Comparison of ENCODE assay signal across 14 cellular contexts in genomic region chr10:93947055-93947454, GRCh38. TPM values are rescaled to one million over a fixed set of nuclear protein-coding genes. Genes with fewer than 3 reads are reported as not detected.
DNase-seq lines count a peak whose midpoint lies in the region; ATAC-seq and TF ChIP-seq lines count a peak whose summit lies in the region.
"Had no signal": no experiment of that assay in that cellular context is flagged by ENCODE, and none has a peak within 500 bp of the region (broad histone marks: within the 10 kb centered on the region; RNA-seq: fewer than 3 reads in every experiment).

No MANE protein-coding gene starts in this region.

- H3K36me3 Mint-ChIP-seq in activated T-cell treated with anti-CD3 and anti-CD28 coated beads, Interleukin-2, amount 50 U/mL, for 4 hours (ENCODE audit: insufficient read depth) = no peaks in the 10 kb centered on the region
- no peaks in the 10 kb centered on the region for H3K36me3 Mint-ChIP-seq in CD14-positive monocyte
- H3K36me3 Mint-ChIP-seq in activated CD4-positive, alpha-beta memory T cell treated with anti-CD3 and anti-CD28 coated beads, Interleukin-2, amount 10 ng/mL, durations not matched to agents 7 days and 5 days (ENCODE audit: low read depth) = no peaks in the 10 kb centered on the region

- H3K4me3 ChIP-seq in HFF-Myc (replicated peaks; ENCODE audit: low read depth, low read length) (no peak overlapping the region), kidney epithelial cell (ENCODE audit: low read depth, low read length) (no peak overlapping the region), thoracic aorta (no peak overlapping the region)
- H3K4me3 ChIP-seq: dorsolateral prefrontal cortex had no signal

- CTCF ChIA-PET in activated CD4-positive, alpha-beta memory T cell treated with anti-CD3 and anti-CD28 coated beads, Interleukin-2, amount 10 ng/mL, durations not matched to agents 7 days and 5 days (lab: Charles Lee) = no interaction called here

- intact Hi-C loops in CD14-positive monocyte (cut with micrococcal nuclease) = no loop called here

- no peaks in the 10 kb centered on the region for H3K9me3 ChIP-seq in thoracic aorta

- TF ChIP-seq CTCF in HFF-Myc (IDR thresholded peaks at IDR 0.05; ENCODE audit: low read depth, low read length, missing control alignments) = no peak
- TF ChIP-seq CTCF in kidney epithelial cell (IDR thresholded peaks at IDR 0.05; ENCODE audit: insufficient read depth, low read length, poor library complexity, severe bottlenecking) = no peak
- TF ChIP-seq CTCF in thoracic aorta (IDR thresholded peaks at IDR 0.05) = no peak
- no peak for TF ChIP-seq CTCF in CD14-positive monocyte (IDR thresholded peaks at IDR 0.05)

- H3K4me1 Mint-ChIP-seq in activated T-cell treated with anti-CD3 and anti-CD28 coated beads, Interleukin-2, amount 50 U/mL, for 4 hours (ENCODE audit: low read depth) = no peaks in the 10 kb centered on the region
- no peaks in the 10 kb centered on the region for H3K4me1 Mint-ChIP-seq in CD14-positive monocyte
- no peaks in the 10 kb centered on the region for H3K4me1 Mint-ChIP-seq in activated CD4-positive, alpha-beta memory T cell treated with anti-CD3 and anti-CD28 coated beads, Interleukin-2, amount 10 ng/mL, durations not matched to agents 7 days and 5 days
- H3K4me1 Mint-ChIP-seq: activated B cell treated with CpG ODN at 0.5 μM for 24 hours had no signal

- no peak overlapping the region for H3K27ac Mint-ChIP-seq in CD14-positive monocyte
- no peak overlapping the region for H3K27ac Mint-ChIP-seq in activated CD4-positive, alpha-beta memory T cell treated with anti-CD3 and anti-CD28 coated beads, Interleukin-2, amount 10 ng/mL, durations not matched to agents 7 days and 5 days
- H3K27ac Mint-ChIP-seq: activated B cell treated with CpG ODN at 0.5 μM for 24 hours had no signal

- H3K4me3 Mint-ChIP-seq in activated T-cell treated with anti-CD3 and anti-CD28 coated beads, Interleukin-2, amount 50 U/mL, for 4 hours = no peak overlapping the region
- H3K4me3 Mint-ChIP-seq in CD14-positive monocyte = no peak overlapping the region
- no peak overlapping the region for H3K4me3 Mint-ChIP-seq in activated CD4-positive, alpha-beta memory T cell treated with anti-CD3 and anti-CD28 coated beads, Interleukin-2, amount 10 ng/mL, durations not matched to agents 7 days and 5 days
- H3K4me3 Mint-ChIP-seq: activated B cell treated with CpG ODN at 0.5 μM for 24 hours had no signal

- no peaks in the 10 kb centered on the region for H3K27me3 Mint-ChIP-seq in activated T-cell treated with anti-CD3 and anti-CD28 coated beads, Interleukin-2, amount 50 U/mL, for 4 hours (ENCODE audit: low read depth)
- H3K27me3 Mint-ChIP-seq in CD14-positive monocyte (ENCODE audit: low read depth in 3 of 3) = peaks cover 0 to 4% (median 0%) of the 10 kb centered on the region in 3 donors
- H3K27me3 Mint-ChIP-seq in activated CD4-positive, alpha-beta memory T cell treated with anti-CD3 and anti-CD28 coated beads, Interleukin-2, amount 10 ng/mL, durations not matched to agents 7 days and 5 days = no peaks in the 10 kb centered on the region
- H3K27me3 Mint-ChIP-seq: activated B cell treated with CpG ODN at 0.5 μM for 24 hours had no signal

- H3K27me3 ChIP-seq in kidney epithelial cell (ENCODE audit: control insufficient read depth, insufficient read depth, low read length) (no peaks in the 10 kb centered on the region), thoracic aorta (replicated peaks; ENCODE audit: insufficient read depth) (no peaks in the 10 kb centered on the region)
- H3K27me3 ChIP-seq: dorsolateral prefrontal cortex had no signal

- POLR2A ChIA-PET in activated CD4-positive, alpha-beta memory T cell treated with anti-CD3 and anti-CD28 coated beads, Interleukin-2, amount 10 ng/mL, durations not matched to agents 7 days and 5 days (lab: Charles Lee) = no interaction called here

- ATAC-seq in thoracic aorta (ENCODE audit: insufficient number of reproducible peaks, low FRiP score, low read depth) (peak; percentile 15), HG03457 (IDR thresholded peaks at IDR 0.05; ENCODE audit: unreplicated experiment) (no peak)
- ATAC-seq in activated T-cell treated with anti-CD3 and anti-CD28 coated beads, Interleukin-2, amount 50 U/mL, for 4 hours = no peak

- H3K4me1 ChIP-seq in thoracic aorta (ENCODE audit: control insufficient read depth in 1 of 2, low read depth in 2 of 2) = peaks cover 11 to 22% of the 10 kb centered on the region in 2 donors

- DNase-seq in HFF-Myc (ENCODE audit: extremely low read depth, low read depth) (peak; percentile 54), brain pericyte (ENCODE audit: low read depth, low spot score) (peak; percentile 32), kidney epithelial cell (ENCODE audit: low read depth) (peak; percentile 39), thoracic aorta (ENCODE audit: low spot score) (no peak), CD14-positive monocyte (ENCODE audit: low spot score) (no peak)
- no peak for DNase-seq in activated T-cell treated with anti-CD3 and anti-CD28 coated beads, Interleukin-2, amount 50 U/mL, for 4 hours
- DNase-seq in activated CD4-positive, alpha-beta memory T cell treated with anti-CD3 and anti-CD28 coated beads, Interleukin-2, amount 10 ng/mL, durations not matched to agents 7 days and 5 days = no peak
- DNase-seq: activated B cell treated with CpG ODN at 0.5 μM for 24 hours; activated effector memory CD4-positive, alpha-beta T cell treated with Interleukin-2 at 50 U/mL for 16 hours; DND-41; dorsolateral prefrontal cortex; GOT3; NCI-H1436 had no signal

- no peaks in the 10 kb centered on the region for H3K9me3 Mint-ChIP-seq in activated T-cell treated with anti-CD3 and anti-CD28 coated beads, Interleukin-2, amount 50 U/mL, for 4 hours
- H3K9me3 Mint-ChIP-seq in CD14-positive monocyte = peaks cover 0 to 3% (median 0%) of the 10 kb centered on the region in 7 donors
- no peaks in the 10 kb centered on the region for H3K9me3 Mint-ChIP-seq in activated CD4-positive, alpha-beta memory T cell treated with anti-CD3 and anti-CD28 coated beads, Interleukin-2, amount 10 ng/mL, durations not matched to agents 7 days and 5 days
- H3K9me3 Mint-ChIP-seq: activated B cell treated with CpG ODN at 0.5 μM for 24 hours had no signal

- H3K27ac ChIP-seq in thoracic aorta = no peak overlapping the region
- H3K27ac ChIP-seq: dorsolateral prefrontal cortex had no signal

- no peaks in the 10 kb centered on the region for H3K36me3 ChIP-seq in kidney epithelial cell (ENCODE audit: control insufficient read depth, insufficient read depth, low read length)
- no peaks in the 10 kb centered on the region for H3K36me3 ChIP-seq in thoracic aorta

RNA-seq across cellular contexts. Expression of gene PLCE1, which starts 46.7 kb away (rescaled TPM):
- total RNA-seq in kidney epithelial cell = 0.55 and 0.84 TPM in 2 replicates
- 10 to 100 TPM; 13.5 to 28.3 TPM for total RNA-seq in thoracic aorta
- under 1 TPM in 2 of 3 donors, not detected in 1; 0.03 TPM for total RNA-seq in activated T-cell treated with anti-CD3 and anti-CD28 coated beads, Interleukin-2, amount 50 U/mL, for 4 hours
- polyA plus RNA-seq in CD14-positive monocyte = under 1 TPM; 0.02 TPM
- total RNA-seq in activated CD4-positive, alpha-beta memory T cell treated with anti-CD3 and anti-CD28 coated beads, Interleukin-2, amount 10 ng/mL, durations not matched to agents 7 days and 5 days = under 1 TPM; 0.03 to 0.08 TPM
- total RNA-seq: activated B cell treated with CpG ODN at 0.5 μM for 24 hours had no signal

RNA-seq across cellular contexts. Expression of gene SLC35G1, which starts 53.3 kb away (rescaled TPM):
- total RNA-seq in kidney epithelial cell (1.2 and 3.3 TPM in 2 replicates), thoracic aorta (10 to 100 TPM in 1 of 2 donors, under 1 TPM in 1; 0.68 to 10.0 TPM)
- total RNA-seq in activated T-cell treated with anti-CD3 and anti-CD28 coated beads, Interleukin-2, amount 50 U/mL, for 4 hours = 1 to 10 TPM; 3.3 to 4.4 (median 4.0) TPM
- polyA plus RNA-seq in CD14-positive monocyte = under 1 TPM; 0.52 to 0.94 TPM
- total RNA-seq in activated CD4-positive, alpha-beta memory T cell treated with anti-CD3 and anti-CD28 coated beads, Interleukin-2, amount 10 ng/mL, durations not matched to agents 7 days and 5 days = 1 to 10 TPM; 2.9 to 3.5 TPM

Comparison
In these comparisons a context has a peak if more than half of its experiments do, and no peak if none do; other contexts are left out.
1. DNase-seq: peak in HFF-Myc (single experiment), brain pericyte (single experiment) and kidney epithelial cell (single experiment); none in thoracic aorta (single experiment), activated T-cell treated with anti-CD3 and anti-CD28 coated beads, Interleukin-2, amount 50 U/mL, for 4 hours (single experiment), CD14-positive monocyte (single experiment) and activated CD4-positive, alpha-beta memory T cell treated with anti-CD3 and anti-CD28 coated beads, Interleukin-2, amount 10 ng/mL, durations not matched to agents 7 days and 5 days (single experiment).